Comparison of ENCODE assay signal across 31 cellular contexts in genomic region chr4:72791054-72791453, GRCh38.
"Had no signal": no experiment of that assay in that cellular context is flagged by ENCODE, and none has a peak within 500 bp of the region (broad histone marks: within the 10 kb centered on the region; RNA-seq: fewer than 3 reads in every experiment).

No MANE protein-coding gene starts in this region.

- H3K36me3 ChIP-seq: esophagus squamous epithelium, heart right ventricle, lower lobe of right lung, ovary, thoracic aorta, tibial nerve, upper lobe of right lung, uterus had no signal

- H3K4me1 ChIP-seq: esophagus squamous epithelium, heart right ventricle, lower lobe of right lung, psoas muscle, tibial nerve, upper lobe of right lung, uterus had no signal

- H3K27me3 ChIP-seq: esophagus squamous epithelium, heart right ventricle, ovary, tibial nerve, upper lobe of right lung, uterus had no signal

- H3K9me3 ChIP-seq: esophagus squamous epithelium, lower lobe of right lung, ovary, psoas muscle, thoracic aorta, upper lobe of right lung, uterus had no signal

- H3K4me3 Mint-ChIP-seq: immature natural killer cell; natural killer cell; stimulated activated naive B cell treated with anti-CD40 and anti-IgM and Interleukin-4, amounts not matched to agents 10 μg/mL and 1 μg/mL and 100 μg/mL, for 72 hours; stimulated activated naive CD8-positive, alpha-beta T cell treated with anti-CD3 and anti-CD28 coated beads, Interleukin-15, Interleukin-2, amounts not matched to agents 100 ng/mL and 50 ng/mL, for 24 hours had no signal

- H3K9me3 Mint-ChIP-seq: stimulated activated naive CD8-positive, alpha-beta T cell treated with anti-CD3 and anti-CD28 coated beads, Interleukin-15, Interleukin-2, amounts not matched to agents 100 ng/mL and 50 ng/mL, for 24 hours had no signal

- H3K36me3 Mint-ChIP-seq: immature natural killer cell; natural killer cell; stimulated activated naive B cell treated with anti-CD40 and anti-IgM and Interleukin-4, amounts not matched to agents 10 μg/mL and 1 μg/mL and 100 μg/mL, for 72 hours had no signal

- H3K27ac Mint-ChIP-seq: immature natural killer cell; natural killer cell; stimulated activated naive B cell treated with anti-CD40 and anti-IgM and Interleukin-4, amounts not matched to agents 10 μg/mL and 1 μg/mL and 100 μg/mL, for 72 hours; stimulated activated naive CD8-positive, alpha-beta T cell treated with anti-CD3 and anti-CD28 coated beads, Interleukin-15, Interleukin-2, amounts not matched to agents 100 ng/mL and 50 ng/mL, for 24 hours had no signal

- H3K4me3 ChIP-seq: coronary artery, esophagus squamous epithelium, heart right ventricle, lower lobe of right lung, ovary, psoas muscle, thoracic aorta, tibial nerve, upper lobe of right lung, uterus had no signal

- FAIRE-seq: endometrium, small intestine had no signal

- H3K27ac ChIP-seq: coronary artery, esophagus squamous epithelium, heart right ventricle, lower lobe of right lung, ovary, psoas muscle, thoracic aorta, tibial nerve, upper lobe of right lung, uterus had no signal

- DNase-seq: dermis blood vessel endothelial cell; effector memory CD4-positive, alpha-beta T cell; erythroblast; esophagus squamous epithelium; foreskin melanocyte; glutamatergic neuron; heart right ventricle; hippocampal formation; immature natural killer cell; islet precursor cell; kidney glomerular epithelial cell; left colon; left ventricle myocardium superior; lower lobe of right lung; natural killer cell; occipital lobe; ovary; posterior cingulate gyrus; psoas muscle; right cardiac atrium; small intestine; stimulated activated CD4-positive, alpha-beta T cell treated with anti-CD3 and anti-CD28 coated beads, Interleukin-15, amount 100 ng/mL, for 24 hours; stimulated activated CD4-positive, alpha-beta T cell treated with anti-CD3 and anti-CD28 coated beads, Interleukin-2, amount 100 ng/mL, for 48 hours; stimulated activated naive B cell treated with anti-CD40 and anti-IgM and Interleukin-4, amounts not matched to agents 10 μg/mL and 1 μg/mL and 100 μg/mL, for 72 hours; upper lobe of right lung; uterus had no signal

- H3K4me1 Mint-ChIP-seq: immature natural killer cell; natural killer cell; stimulated activated naive B cell treated with anti-CD40 and anti-IgM and Interleukin-4, amounts not matched to agents 10 μg/mL and 1 μg/mL and 100 μg/mL, for 72 hours had no signal

- ATAC-seq: heart right ventricle; left colon; left ventricle myocardium superior; lower lobe of right lung; natural killer cell; psoas muscle; right cardiac atrium; stimulated activated naive B cell treated with anti-CD40 and anti-IgM and Interleukin-4, amounts not matched to agents 10 μg/mL and 1 μg/mL and 100 μg/mL, for 72 hours; upper lobe of right lung had no signal
